9 cellular contexts compared by ENCODE assay signal in the genomic region with DNA sequence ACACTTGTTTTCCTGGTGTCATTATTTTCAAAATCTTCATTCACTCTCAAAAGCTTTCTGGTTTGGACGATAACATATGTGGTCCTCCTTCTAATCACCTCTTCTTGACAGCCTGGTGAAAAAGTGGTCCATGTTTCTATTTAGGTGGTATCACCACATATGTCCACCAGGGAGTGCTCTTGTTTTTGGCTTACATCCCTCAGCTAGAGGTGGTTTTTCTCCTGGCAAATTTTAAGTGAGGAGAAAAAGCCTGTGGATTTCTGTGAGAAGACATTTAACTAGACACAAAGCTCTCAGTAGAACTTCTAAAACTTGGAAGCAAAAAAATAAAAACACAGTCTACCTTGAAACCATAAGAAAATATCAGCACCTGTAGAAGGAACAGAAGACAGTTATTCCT. TPM values are rescaled to one million over a fixed set of nuclear protein-coding genes. Genes with fewer than 3 reads are reported as not detected.
DNase-seq lines count a peak whose midpoint lies in the region; ATAC-seq and TF ChIP-seq lines count a peak whose summit lies in the region.
"Had no signal": no experiment of that assay in that cellular context is flagged by ENCODE, and none has a peak within 500 bp of the region (broad histone marks: within the 10 kb centered on the region; RNA-seq: fewer than 3 reads in every experiment).

No MANE protein-coding gene starts in this region.

- no peak for ATAC-seq in HG02981 (IDR thresholded peaks at IDR 0.05; ENCODE audit: unreplicated experiment)

- DNase-seq in NCI-H2081 (lab: John Stamatoyannopoulos, UW) = peak; percentile 53 to 68
- no peak for DNase-seq in NCI-H2081 treated with DMSO at 0.1 percent for 48 hours (lab: John Stamatoyannopoulos, UW)
- DNase-seq in MV-4-11 (lab: John Stamatoyannopoulos, UW) = peak; percentile 14
- DNase-seq in astrocyte of the cerebellum (ENCODE audit: low read depth) = no peak
- DNase-seq in lung microvascular endothelial cell (ENCODE audit: low read depth in 2 of 2) = peak; percentile 19 to 42
- no peak for DNase-seq in central memory CD4-positive, alpha-beta T cell
- DNase-seq in activated T-cell treated with anti-CD3 and anti-CD28 coated beads for 4 hours = no peak

- in situ Hi-C loops in astrocyte of the cerebellum (cut with HindIII; ENCODE audit: low sequenced_read_pairs) = no loop called here

- H3K4me3 ChIP-seq in astrocyte of the cerebellum (ENCODE audit: low read depth, low read length) = no peak overlapping the region
- H3K4me3 ChIP-seq: BLaER1 had no signal

- peak; percentile 54 for TF ChIP-seq CTCF in astrocyte of the cerebellum (IDR thresholded peaks at IDR 0.05; ENCODE audit: low read depth, low read length, missing control alignments)

RNA-seq across cellular contexts. Expression of a gene that starts 58.0 kb away (rescaled TPM):
- total RNA-seq in lung microvascular endothelial cell = not detected in 2 replicates

Comparison
In these comparisons a context has a peak if more than half of its experiments do, and no peak if none do; other contexts are left out.
1. DNase-seq: peak in NCI-H2081 (2 of 2), MV-4-11 (single experiment) and lung microvascular endothelial cell (2 of 2); none in NCI-H2081 treated with DMSO at 0.1 percent for 48 hours (single experiment), astrocyte of the cerebellum (single experiment), central memory CD4-positive, alpha-beta T cell (single experiment) and activated T-cell treated with anti-CD3 and anti-CD28 coated beads for 4 hours (single experiment).